Comparison of ENCODE assay signal across 19 cellular contexts in the genomic region with DNA sequence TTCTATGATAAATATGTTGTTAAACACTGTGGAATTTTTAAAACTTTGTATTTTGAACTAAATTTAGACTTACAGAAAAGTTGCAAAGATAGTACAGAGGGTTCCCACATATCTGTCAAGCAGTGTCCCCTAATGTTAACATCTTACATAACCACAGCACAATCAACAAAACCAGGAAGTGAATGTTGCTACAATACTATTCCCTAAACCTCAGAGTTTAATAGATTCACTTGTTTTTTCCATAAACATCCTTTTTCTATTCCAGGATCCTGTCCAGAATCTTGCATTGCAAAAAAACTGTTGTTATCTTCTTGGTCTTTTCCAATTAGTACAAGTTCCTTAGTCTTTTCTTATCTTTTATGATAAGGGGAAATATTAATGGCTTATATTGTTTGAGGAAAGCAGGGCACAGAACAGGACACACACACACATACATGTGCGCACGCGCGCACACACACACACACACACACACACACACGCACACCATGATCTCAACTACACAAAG.
A peak's percentile ranks its signal among the peaks of the same experiment; 100 is the strongest.
DNase-seq lines count a peak whose midpoint lies in the region; ATAC-seq and TF ChIP-seq lines count a peak whose summit lies in the region.
"Had no signal": no experiment of that assay in that cellular context is flagged by ENCODE, and none has a peak within 500 bp of the region (broad histone marks: within the 10 kb centered on the region; RNA-seq: fewer than 3 reads in every experiment).

No MANE protein-coding gene starts in this region.

- POLR2A ChIA-PET in A673 (lab: Charles Lee; ENCODE audit: low non-redundant PET): no interaction called here
- POLR2A ChIA-PET in CD4-positive, alpha-beta memory T cell (lab: Charles Lee; ENCODE audit: partially characterized antibody): no interaction called here

- no peak overlapping the region for H3K4me2 ChIP-seq in OCI-LY1 (ENCODE audit: low read length)

- peaks cover 5 to 19% (median 10%) of the 10 kb centered on the region in 4 donors for H3K4me1 Mint-ChIP-seq in CD4-positive, alpha-beta memory T cell
- H3K4me1 Mint-ChIP-seq: activated CD8-positive, alpha-beta memory T cell treated with anti-CD3 and anti-CD28 coated beads, Interleukin-2, amount 10 ng/mL, durations not matched to agents 7 days and 5 days had no signal

- DNase-seq in A673 (ENCODE audit: low spot score) (peak; percentile 15), fibroblast of the aortic adventitia (ENCODE audit: low read depth) (peak; percentile 27), NCI-H1417 treated with DMSO at 0.1 percent for 48 hours (lab: John Stamatoyannopoulos, UW) (no peak), COLO668 (lab: John Stamatoyannopoulos, UW; ENCODE audit: unreplicated experiment) (no peak)
- DNase-seq in CD4-positive, alpha-beta memory T cell: no peak
- DNase-seq: activated CD8-positive, alpha-beta memory T cell treated with anti-CD3 and anti-CD28 coated beads, Interleukin-2, amount 10 ng/mL, durations not matched to agents 7 days and 5 days; CD8-positive, alpha-beta memory T cell; effector memory CD4-positive, alpha-beta T cell; foreskin keratinocyte; natural killer cell; NCI-H2029 treated with DMSO at 0.1 percent for 48 hours; NCI-H524; SJCRH30 had no signal

- no peaks in the 10 kb centered on the region for H3K27me3 Mint-ChIP-seq in CD4-positive, alpha-beta memory T cell
- H3K27me3 Mint-ChIP-seq: activated CD8-positive, alpha-beta memory T cell treated with anti-CD3 and anti-CD28 coated beads, Interleukin-2, amount 10 ng/mL, durations not matched to agents 7 days and 5 days; CD8-positive, alpha-beta memory T cell; central memory CD8-positive, alpha-beta T cell; stimulated activated naive CD8-positive, alpha-beta T cell treated with anti-CD3 and anti-CD28 coated beads, Interleukin-15, Interleukin-2, amounts not matched to agents 100 ng/mL and 50 ng/mL, for 24 hours had no signal

- H3K27ac Mint-ChIP-seq in CD4-positive, alpha-beta memory T cell: peak overlapping the region in 2 of 7 donors; percentile 58 to 85
- H3K27ac Mint-ChIP-seq: activated CD8-positive, alpha-beta memory T cell treated with anti-CD3 and anti-CD28 coated beads, Interleukin-2, amount 10 ng/mL, durations not matched to agents 7 days and 5 days; natural killer cell; stimulated activated naive CD8-positive, alpha-beta T cell treated with anti-CD3 and anti-CD28 coated beads, Interleukin-15, Interleukin-2, amounts not matched to agents 100 ng/mL and 50 ng/mL, for 24 hours had no signal

- H3K9me3 Mint-ChIP-seq in CD4-positive, alpha-beta memory T cell: peaks cover 0 to 7% (median 0%) of the 10 kb centered on the region in 8 donors
- H3K9me3 Mint-ChIP-seq: natural killer cell; stimulated activated naive CD8-positive, alpha-beta T cell treated with anti-CD3 and anti-CD28 coated beads, Interleukin-15, Interleukin-2, amounts not matched to agents 100 ng/mL and 50 ng/mL, for 24 hours had no signal

- H3K9ac ChIP-seq in OCI-LY1 (ENCODE audit: low read length): no peak overlapping the region

- intact Hi-C loops in A673 (cut with micrococcal nuclease; ENCODE audit: unreplicated experiment): loop anchor here (5.0 to 10.0 kb wide), 3 partner anchors 542 to 633 kb away; no protein-coding TSS in a partner anchor
- intact Hi-C loops in CD4-positive, alpha-beta memory T cell (cut with micrococcal nuclease): no loop called here

- H3F3A ChIP-seq in OCI-LY1 (ENCODE audit: insufficient read depth, low read length): no peaks in the 10 kb centered on the region

- H3K27ac ChIP-seq in A673 (ENCODE audit: low read depth, low read length, poor library complexity, severe bottlenecking) (peak overlapping the region; percentile 53), OCI-LY1 (ENCODE audit: low read depth, low read length, poor library complexity, severe bottlenecking) (no peak overlapping the region), muscle layer of duodenum (ENCODE audit: low read length) (peak overlapping the region; percentile 2)
- H3K27ac ChIP-seq in CD4-positive, alpha-beta memory T cell (ENCODE audit: low read depth, low read length): no peak overlapping the region
- H3K27ac ChIP-seq: foreskin keratinocyte, SJCRH30 had no signal

- H3K27me3 ChIP-seq in A673 (replicated peaks; ENCODE audit: insufficient read depth, low read depth, low read length, poor library complexity): no peaks in the 10 kb centered on the region
- H3K27me3 ChIP-seq in OCI-LY1 (ENCODE audit: insufficient read depth, low read length): no peaks in the 10 kb centered on the region
- H3K27me3 ChIP-seq in muscle layer of duodenum (ENCODE audit: low read depth, low read length): no peaks in the 10 kb centered on the region
- no peaks in the 10 kb centered on the region for H3K27me3 ChIP-seq in CD4-positive, alpha-beta memory T cell (ENCODE audit: insufficient read depth, low read length)
- H3K27me3 ChIP-seq: foreskin keratinocyte, SJCRH30 had no signal

- H3K9me3 ChIP-seq in A673 (ENCODE audit: low read depth, low read length, poor library complexity, severe bottlenecking) (no peaks in the 10 kb centered on the region), OCI-LY1 (ENCODE audit: low read length) (no peaks in the 10 kb centered on the region), muscle layer of duodenum (ENCODE audit: control insufficient read depth in 1 of 2, low read length in 2 of 2) (no peaks in the 10 kb centered on the region)
- no peaks in the 10 kb centered on the region for H3K9me3 ChIP-seq in CD4-positive, alpha-beta memory T cell (ENCODE audit: control insufficient read depth in 1 of 2, low read length in 2 of 2)
- H3K9me3 ChIP-seq: SJCRH30 had no signal

- H3K4me1 ChIP-seq in A673 (ENCODE audit: insufficient read depth, low read length, poor library complexity, severe bottlenecking) (peaks cover 14% of the 10 kb centered on the region), OCI-LY1 (ENCODE audit: insufficient read depth, low read length, severe bottlenecking) (no peaks in the 10 kb centered on the region), muscle layer of duodenum (ENCODE audit: control insufficient read depth in 1 of 2, insufficient read depth in 2 of 2, low read length in 2 of 2) (peaks cover 4 to 5% of the 10 kb centered on the region in 2 donors)
- H3K4me1 ChIP-seq in CD4-positive, alpha-beta memory T cell (ENCODE audit: insufficient read depth, low read length): peaks cover 4% of the 10 kb centered on the region
- H3K4me1 ChIP-seq: foreskin keratinocyte, SJCRH30 had no signal

- H3K36me3 ChIP-seq in A673 (ENCODE audit: insufficient read depth, low read length, poor library complexity, severe bottlenecking): no peaks in the 10 kb centered on the region
- no peaks in the 10 kb centered on the region for H3K36me3 ChIP-seq in OCI-LY1 (ENCODE audit: insufficient read depth, low read length)
- no peaks in the 10 kb centered on the region for H3K36me3 ChIP-seq in muscle layer of duodenum (ENCODE audit: control insufficient read depth in 1 of 2, insufficient read depth in 2 of 2, low read length in 2 of 2)
- H3K36me3 ChIP-seq in CD4-positive, alpha-beta memory T cell (ENCODE audit: insufficient read depth, low read length): no peaks in the 10 kb centered on the region
- H3K36me3 ChIP-seq: SJCRH30 had no signal

- H3K79me2 ChIP-seq in OCI-LY1 (ENCODE audit: insufficient read depth, low read length): no peaks in the 10 kb centered on the region

- CTCF ChIA-PET in A673 (lab: Charles Lee): interaction anchor here (0.6 kb wide), 1 partner anchor 602 kb away, joined by 3 read pairs; no protein-coding TSS in a partner anchor
- CTCF ChIA-PET in CD4-positive, alpha-beta memory T cell (lab: Charles Lee; ENCODE audit: partially characterized antibody): no interaction called here

- no peaks in the 10 kb centered on the region for H4K20me1 ChIP-seq in OCI-LY1 (ENCODE audit: insufficient read depth, low read length)

- no peaks in the 10 kb centered on the region for H3K36me3 Mint-ChIP-seq in CD4-positive, alpha-beta memory T cell
- H3K36me3 Mint-ChIP-seq: CD8-positive, alpha-beta memory T cell; natural killer cell had no signal

- ATAC-seq in GM21723 (IDR thresholded peaks at IDR 0.05; ENCODE audit: unreplicated experiment): no peak
- ATAC-seq: activated CD4-positive, CD25-positive, alpha-beta regulatory T cell treated with anti-CD3 and anti-CD28 coated beads, Interleukin-2, amount 50 U/mL, for 24 hours; activated CD8-positive, alpha-beta memory T cell treated with anti-CD3 and anti-CD28 coated beads, Interleukin-2, amount 10 ng/mL, durations not matched to agents 7 days and 5 days; foreskin keratinocyte; natural killer cell had no signal

- no TSS peak for BruUV-seq in A673 (replicated peaks; lab: Mats Ljungman, UMichigan)

- H3K9me2 ChIP-seq in OCI-LY1 (ENCODE audit: low read depth, low read length): no peaks in the 10 kb centered on the region

- peak overlapping the region; percentile 27; the same call in 1 of the 2 replicates for H2AFZ ChIP-seq in OCI-LY1 (ENCODE audit: low read length)

- H3K4me3 Mint-ChIP-seq in CD4-positive, alpha-beta memory T cell: no peak overlapping the region
- H3K4me3 Mint-ChIP-seq: activated CD8-positive, alpha-beta memory T cell treated with anti-CD3 and anti-CD28 coated beads, Interleukin-2, amount 10 ng/mL, durations not matched to agents 7 days and 5 days; CD8-positive, alpha-beta memory T cell; central memory CD8-positive, alpha-beta T cell; natural killer cell; stimulated activated naive CD8-positive, alpha-beta T cell treated with anti-CD3 and anti-CD28 coated beads, Interleukin-15, Interleukin-2, amounts not matched to agents 100 ng/mL and 50 ng/mL, for 24 hours had no signal

- H3K4me3 ChIP-seq in A673 (ENCODE audit: low read depth, low read length, poor library complexity, severe bottlenecking): no peak overlapping the region
- no peak overlapping the region for H3K4me3 ChIP-seq in OCI-LY1 (ENCODE audit: low read depth, low read length, poor library complexity, severe bottlenecking)
- H3K4me3 ChIP-seq in fibroblast of the aortic adventitia (ENCODE audit: low read depth, low read length): no peak overlapping the region
- no peak overlapping the region for H3K4me3 ChIP-seq in muscle layer of duodenum (ENCODE audit: low read depth in 1 of 2, low read length in 2 of 2)
- no peak overlapping the region for H3K4me3 ChIP-seq in CD4-positive, alpha-beta memory T cell (ENCODE audit: low read length in 2 of 2)
- H3K4me3 ChIP-seq: SJCRH30 had no signal

- TF ChIP-seq CTCF in A673 (conservative IDR thresholded peaks at IDR 0.05; ENCODE audit: low read depth, low read length) (no peak), OCI-LY1 (IDR thresholded peaks at IDR 0.05; ENCODE audit: low read length) (no peak), fibroblast of the aortic adventitia (IDR thresholded peaks at IDR 0.05; ENCODE audit: insufficient read depth, low read length) (no peak)

Comparison
In these comparisons a context has a peak if more than half of its experiments do, and no peak if none do; other contexts are left out.
1. DNase-seq: peak in A673 (single experiment) and fibroblast of the aortic adventitia (single experiment); none in NCI-H1417 treated with DMSO at 0.1 percent for 48 hours (single experiment), CD4-positive, alpha-beta memory T cell (0 of 5) and COLO668 (single experiment).
2. H3K27ac ChIP-seq: peak in A673 (single experiment) and muscle layer of duodenum (single experiment); none in OCI-LY1 (single experiment) and CD4-positive, alpha-beta memory T cell (single experiment).